Comparison of ENCODE assay signal across 1 cellular context in the genomic region with DNA sequence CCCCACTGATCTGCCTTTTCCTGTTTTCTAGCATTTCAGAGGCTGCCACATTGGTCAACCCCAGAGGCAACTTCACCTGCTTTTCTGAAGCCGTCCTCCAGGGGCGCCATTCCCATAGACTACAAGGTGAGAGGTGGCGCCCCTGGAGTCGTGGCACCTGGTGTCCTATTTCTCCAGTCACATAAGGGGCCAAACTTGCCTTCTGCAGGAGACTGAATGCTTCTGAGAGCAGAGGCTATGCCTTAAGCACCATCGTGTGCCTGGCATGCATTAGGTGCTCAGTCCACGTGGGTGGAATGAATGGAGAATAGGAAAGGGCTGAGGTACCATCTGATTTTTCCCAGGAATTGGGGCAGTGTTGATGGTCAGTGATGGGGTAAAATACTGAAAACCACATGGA.
TF ChIP-seq lines count a peak whose summit lies in the region.

No MANE protein-coding gene starts in this region.

TF ChIP-seq in GM12878, 131 proteins besides CTCF, POLR2A, EP300 and RAD21 (continued from another document):
- TF ChIP-seq, protein P1, sequence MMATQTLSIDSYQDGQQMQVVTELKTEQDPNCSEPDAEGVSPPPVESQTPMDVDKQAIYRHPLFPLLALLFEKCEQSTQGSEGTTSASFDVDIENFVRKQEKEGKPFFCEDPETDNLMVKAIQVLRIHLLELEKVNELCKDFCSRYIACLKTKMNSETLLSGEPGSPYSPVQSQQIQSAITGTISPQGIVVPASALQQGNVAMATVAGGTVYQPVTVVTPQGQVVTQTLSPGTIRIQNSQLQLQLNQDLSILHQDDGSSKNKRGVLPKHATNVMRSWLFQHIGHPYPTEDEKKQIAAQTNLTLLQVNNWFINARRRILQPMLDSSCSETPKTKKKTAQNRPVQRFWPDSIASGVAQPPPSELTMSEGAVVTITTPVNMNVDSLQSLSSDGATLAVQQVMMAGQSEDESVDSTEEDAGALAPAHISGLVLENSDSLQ (IDR thresholded peaks at IDR 0.05) = no peak
